14 cellular contexts compared by ENCODE assay signal in genomic region chr2:209638346-209638745, GRCh38.
DNase-seq lines count a peak whose midpoint lies in the region; ATAC-seq, FAIRE-seq and TF ChIP-seq lines count a peak whose summit lies in the region.
"Had no signal": no experiment of that assay in that cellular context is flagged by ENCODE, and none has a peak within 500 bp of the region (broad histone marks: within the 10 kb centered on the region; RNA-seq: fewer than 3 reads in every experiment).

No MANE protein-coding gene starts in this region.

- peak; percentile 10 for DNase-seq in activated CD4-positive, alpha-beta T cell treated with anti-CD3 and anti-CD28 coated beads for 36 hours
- DNase-seq in activated CD4-positive, alpha-beta T cell treated with anti-CD3 and anti-CD28 coated beads, Interleukin-2, amount 10 ng/mL, durations not matched to agents 7 days and 5 days, result no peak
- DNase-seq in HPDE6-E6E7 (ENCODE audit: extremely low spot score), result peak; percentile 48
- DNase-seq in adipocyte (ENCODE audit: low read depth), result peak; percentile 38
- peak; percentile 47 for DNase-seq in kidney epithelial cell (ENCODE audit: low read depth)
- DNase-seq in GM20000 (ENCODE audit: low spot score), result no peak
- no peak for DNase-seq in D721Med (ENCODE audit: insufficient read length, low spot score)
- DNase-seq: 8988T; Caco-2; erythroblast; NK-92 treated with Interleukin-12 subunit alpha and Interleukin-12 subunit beta, amount 100 ng/mL, for 24 hours; SW 1271 had no signal

- no peaks in the 10 kb centered on the region for H3K36me3 ChIP-seq in adipocyte (ENCODE audit: control insufficient read depth, insufficient read depth, low read length, severe bottlenecking)
- no peaks in the 10 kb centered on the region for H3K36me3 ChIP-seq in kidney epithelial cell (ENCODE audit: control insufficient read depth, insufficient read depth, low read length)
- H3K36me3 ChIP-seq: tibial nerve had no signal

- POLR2A ChIA-PET in activated CD4-positive, alpha-beta T cell treated with anti-CD3 and anti-CD28 coated beads for 36 hours (lab: Charles Lee), result no interaction called here
- POLR2A ChIA-PET in activated CD4-positive, alpha-beta T cell treated with anti-CD3 and anti-CD28 coated beads, Interleukin-2, amount 10 ng/mL, durations not matched to agents 7 days and 5 days (lab: Charles Lee), result no interaction called here

- H3K4me1 Mint-ChIP-seq in activated CD4-positive, alpha-beta T cell treated with anti-CD3 and anti-CD28 coated beads for 36 hours, result peaks cover 3% of the 10 kb centered on the region
- no peaks in the 10 kb centered on the region for H3K4me1 Mint-ChIP-seq in activated CD4-positive, alpha-beta T cell treated with anti-CD3 and anti-CD28 coated beads, Interleukin-2, amount 10 ng/mL, durations not matched to agents 7 days and 5 days

- H3K36me3 Mint-ChIP-seq in activated CD4-positive, alpha-beta T cell treated with anti-CD3 and anti-CD28 coated beads for 36 hours (ENCODE audit: low read depth), result no peaks in the 10 kb centered on the region
- no peaks in the 10 kb centered on the region for H3K36me3 Mint-ChIP-seq in activated CD4-positive, alpha-beta T cell treated with anti-CD3 and anti-CD28 coated beads, Interleukin-2, amount 10 ng/mL, durations not matched to agents 7 days and 5 days (ENCODE audit: low read depth)

- no peak overlapping the region for H3K9ac ChIP-seq in adipocyte (ENCODE audit: low read length)

- no peaks in the 10 kb centered on the region for H3K9me3 ChIP-seq in adipocyte (ENCODE audit: control insufficient read depth, low read length)
- H3K9me3 ChIP-seq: tibial nerve had no signal

- peak; percentile 78 for ATAC-seq in activated CD4-positive, alpha-beta T cell treated with anti-CD3 and anti-CD28 coated beads for 36 hours
- ATAC-seq in HG03571 (IDR thresholded peaks at IDR 0.05; ENCODE audit: unreplicated experiment), result no peak

- H3K4me3 ChIP-seq in adipocyte (ENCODE audit: low read length) (no peak overlapping the region), kidney epithelial cell (ENCODE audit: low read depth, low read length) (no peak overlapping the region)
- H3K4me3 ChIP-seq: tibial nerve had no signal

- CTCF ChIA-PET in activated CD4-positive, alpha-beta T cell treated with anti-CD3 and anti-CD28 coated beads for 36 hours (lab: Charles Lee), result no interaction called here
- CTCF ChIA-PET in activated CD4-positive, alpha-beta T cell treated with anti-CD3 and anti-CD28 coated beads, Interleukin-2, amount 10 ng/mL, durations not matched to agents 7 days and 5 days (lab: Charles Lee), result no interaction called here

- H3K27me3 ChIP-seq in adipocyte (replicated peaks; ENCODE audit: control insufficient read depth, insufficient read depth, low read length) (no peaks in the 10 kb centered on the region), kidney epithelial cell (ENCODE audit: control insufficient read depth, insufficient read depth, low read length) (no peaks in the 10 kb centered on the region)
- H3K27me3 ChIP-seq: tibial nerve had no signal

- H3K4me3 Mint-ChIP-seq in activated CD4-positive, alpha-beta T cell treated with anti-CD3 and anti-CD28 coated beads for 36 hours, result no peak overlapping the region
- H3K4me3 Mint-ChIP-seq in activated CD4-positive, alpha-beta T cell treated with anti-CD3 and anti-CD28 coated beads, Interleukin-2, amount 10 ng/mL, durations not matched to agents 7 days and 5 days, result no peak overlapping the region

- H3K27me3 Mint-ChIP-seq in activated CD4-positive, alpha-beta T cell treated with anti-CD3 and anti-CD28 coated beads for 36 hours, result peaks cover 2% of the 10 kb centered on the region
- H3K27me3 Mint-ChIP-seq in activated CD4-positive, alpha-beta T cell treated with anti-CD3 and anti-CD28 coated beads, Interleukin-2, amount 10 ng/mL, durations not matched to agents 7 days and 5 days, result no peaks in the 10 kb centered on the region

- no peak for FAIRE-seq in D721Med (lab: Jason Lieb, UNC)

- intact Hi-C loops in activated CD4-positive, alpha-beta T cell treated with anti-CD3 and anti-CD28 coated beads for 36 hours (cut with DNase I, micrococcal nuclease), result no loop called here

- H3K27ac Mint-ChIP-seq in activated CD4-positive, alpha-beta T cell treated with anti-CD3 and anti-CD28 coated beads for 36 hours, result no peak overlapping the region
- no peak overlapping the region for H3K27ac Mint-ChIP-seq in activated CD4-positive, alpha-beta T cell treated with anti-CD3 and anti-CD28 coated beads, Interleukin-2, amount 10 ng/mL, durations not matched to agents 7 days and 5 days

- H3K4me1 ChIP-seq in adipocyte (ENCODE audit: control insufficient read depth, insufficient read depth, low read length), result peaks cover 9% of the 10 kb centered on the region
- H3K4me1 ChIP-seq: Caco-2 had no signal

- no peaks in the 10 kb centered on the region for H3K9me3 Mint-ChIP-seq in activated CD4-positive, alpha-beta T cell treated with anti-CD3 and anti-CD28 coated beads for 36 hours (ENCODE audit: low read depth)
- no peaks in the 10 kb centered on the region for H3K9me3 Mint-ChIP-seq in activated CD4-positive, alpha-beta T cell treated with anti-CD3 and anti-CD28 coated beads, Interleukin-2, amount 10 ng/mL, durations not matched to agents 7 days and 5 days

- TF ChIP-seq CTCF in kidney epithelial cell (IDR thresholded peaks at IDR 0.05; ENCODE audit: insufficient read depth, low read length, poor library complexity, severe bottlenecking) (no peak), GM20000 (IDR thresholded peaks at IDR 0.05; ENCODE audit: extremely low read depth, missing control alignments) (no peak), D721Med (IDR thresholded peaks at IDR 0.05; ENCODE audit: insufficient read depth, missing control alignments) (no peak)

Comparison
In these comparisons a context has a peak if more than half of its experiments do, and no peak if none do; other contexts are left out.
1. DNase-seq: peak in activated CD4-positive, alpha-beta T cell treated with anti-CD3 and anti-CD28 coated beads for 36 hours (single experiment), HPDE6-E6E7 (single experiment), adipocyte (single experiment) and kidney epithelial cell (single experiment); none in activated CD4-positive, alpha-beta T cell treated with anti-CD3 and anti-CD28 coated beads, Interleukin-2, amount 10 ng/mL, durations not matched to agents 7 days and 5 days (single experiment), GM20000 (single experiment) and D721Med (single experiment).